2 cellular contexts compared by ENCODE assay signal in genomic region chr3:196547067-196547466, GRCh38.
TF ChIP-seq lines count a peak whose summit lies in the region.

No MANE protein-coding gene starts in this region.

TF ChIP-seq in SK-N-SH treated with all-trans-retinoic acid at 6 μM for 48 hours, 23 proteins besides CTCF, POLR2A, EP300 and RAD21 (continued from another document):
- no peak for TF ChIP-seq PATZ1 (CRISPR knock-in tag; IDR thresholded peaks at IDR 0.05; ENCODE audit: borderline replicate concordance)

TF ChIP-seq in WTC11, 78 proteins besides CTCF, POLR2A, EP300 and RAD21 (continued from another document):
- TF ChIP-seq AR (CRISPR knock-in tag; IDR thresholded peaks at IDR 0.05) (no peak), NFE2L1 (CRISPR knock-in tag; IDR thresholded peaks at IDR 0.05) (no peak), USF2 (CRISPR knock-in tag; IDR thresholded peaks at IDR 0.05) (no peak), AFF4 (CRISPR knock-in tag; IDR thresholded peaks at IDR 0.05; ENCODE audit: borderline replicate concordance) (no peak)
